Comparison of ENCODE assay signal across 1 cellular context in the genomic region with DNA sequence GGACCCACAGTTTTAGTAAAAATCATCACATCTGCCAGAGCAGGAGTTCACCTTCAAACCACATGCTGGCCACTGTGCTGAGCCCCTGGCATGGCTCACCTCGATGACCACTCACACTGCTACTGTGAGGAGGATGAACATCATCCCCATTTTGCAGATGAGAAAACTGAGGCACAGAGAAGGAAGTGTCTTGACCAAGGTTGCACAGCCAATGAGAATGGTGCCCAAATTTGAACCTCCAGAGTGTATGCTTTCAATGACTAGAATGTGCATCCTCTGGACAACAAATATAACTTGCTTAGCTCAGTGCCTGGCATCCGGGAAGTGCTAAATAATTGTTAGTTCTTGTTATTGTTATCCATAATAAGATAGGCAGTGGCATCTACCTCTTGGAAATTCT.
A peak's percentile ranks its signal among the peaks of the same experiment; 100 is the strongest.
TF ChIP-seq lines count a peak whose summit lies in the region.

No MANE protein-coding gene starts in this region.

TF ChIP-seq in HepG2, 621 proteins besides CTCF, POLR2A, EP300 and RAD21 (continued from another document):
- TF ChIP-seq PRPF4 (IDR thresholded peaks at IDR 0.05; ENCODE audit: low read depth, low read length, poor library complexity, severe bottlenecking) (no peak), ZNF629 (CRISPR knock-in tag; conservative IDR thresholded peaks at IDR 0.05) (peak; percentile 92), MEIS1 (CRISPR knock-in tag; IDR thresholded peaks at IDR 0.05; ENCODE audit: borderline replicate concordance) (no peak), ZFP1 (CRISPR knock-in tag; IDR thresholded peaks at IDR 0.05) (no peak), TCF12 (IDR thresholded peaks at IDR 0.05) (no peak), TCF12 (CRISPR knock-in tag; IDR thresholded peaks at IDR 0.05) (no peak), CHD4 (IDR thresholded peaks at IDR 0.05; ENCODE audit: borderline replicate concordance, low read length) (0 out of 2 replicates have a peak, but pooled peaks have one; percentile 30)
